Comparison of ENCODE assay signal across 25 cellular contexts in genomic region chr5:1961304-1961946, GRCh38.
DNase-seq lines count a peak whose midpoint lies in the region; ATAC-seq and TF ChIP-seq lines count a peak whose summit lies in the region.
"Had no signal": no experiment of that assay in that cellular context is flagged by ENCODE, and none has a peak within 500 bp of the region (broad histone marks: within the 10 kb centered on the region; RNA-seq: fewer than 3 reads in every experiment).

No MANE protein-coding gene starts in this region.

- H3K4me1 Mint-ChIP-seq in MCF 10A (ENCODE audit: insufficient read depth, unreplicated experiment), result peaks cover 19% of the 10 kb centered on the region
- H3K4me1 Mint-ChIP-seq: CD14-positive monocyte had no signal

- H3K36me3 ChIP-seq in mammary epithelial cell (ENCODE audit: insufficient read depth, low read length), result no peaks in the 10 kb centered on the region
- H3K36me3 ChIP-seq: Peyer's patch, SJSA1 had no signal

- H3K4me1 ChIP-seq in mammary epithelial cell (ENCODE audit: insufficient read depth, low read length), result peaks cover 30% of the 10 kb centered on the region
- H3K4me1 ChIP-seq: Peyer's patch, SJSA1 had no signal

- H3K4me3 Mint-ChIP-seq in MCF 10A (ENCODE audit: unreplicated experiment), result no peak overlapping the region
- H3K4me3 Mint-ChIP-seq: CD14-positive monocyte, H9, HFFc6 had no signal

- no peak overlapping the region for H3K27ac Mint-ChIP-seq in MCF 10A (ENCODE audit: low read depth, unreplicated experiment)
- H3K27ac Mint-ChIP-seq: CD14-positive monocyte, H9, HFFc6 had no signal

- H3K36me3 Mint-ChIP-seq in MCF 10A (ENCODE audit: insufficient read depth, unreplicated experiment), result peaks cover 28% of the 10 kb centered on the region
- H3K36me3 Mint-ChIP-seq: CD14-positive monocyte had no signal

- POLR2A ChIA-PET in MCF 10A (lab: Yijun Ruan, JAX), result interaction anchor here (0.8 to 1.0 kb wide), 2 partner anchors 13 kb away, joined by 3 read pairs; no protein-coding TSS in a partner anchor

- dilution Hi-C loops in mammary epithelial cell (cut with HindIII; ENCODE audit: low sequenced_read_pairs), result loop anchor here (25.0 kb wide), 1 partner anchor 1351 kb away; no protein-coding TSS in a partner anchor

- no peak overlapping the region for H3K9ac ChIP-seq in mammary epithelial cell (ENCODE audit: insufficient read depth, low read length)

- H3K27ac ChIP-seq in mammary epithelial cell (ENCODE audit: insufficient read depth, low read depth, low read length) (peak overlapping the region; percentile 100), caudate nucleus (ENCODE audit: low read depth, low read length) (no peak overlapping the region)
- H3K27ac ChIP-seq: 22Rv1, Peyer's patch, SJSA1 had no signal

- WGBS in mammary epithelial cell (ENCODE audit: low coverage, missing lambda C conversion rate), result 93% methylated on average over 8 of the region's 14 CpGs

- BruUV-seq in mammary epithelial cell (replicated peaks; lab: Mats Ljungman, UMichigan), result no TSS peak
- no TSS peak for BruUV-seq in MCF 10A (replicated peaks; lab: Mats Ljungman, UMichigan)

- peaks cover 4% of the 10 kb centered on the region for H3K9me3 ChIP-seq in mammary epithelial cell (replicated peaks; ENCODE audit: insufficient read depth, low read length)
- H3K9me3 ChIP-seq: Peyer's patch, SJSA1 had no signal

- H2AFZ ChIP-seq in mammary epithelial cell (ENCODE audit: low read depth, low read length), result no peak overlapping the region

- TF ChIP-seq CTCF in mammary epithelial cell (conservative IDR thresholded peaks at IDR 0.05 in 1 of 2, IDR thresholded peaks at IDR 0.05 in 1 of 2; ENCODE audit: extremely low read depth in 1 of 2, insufficient read depth in 1 of 2, low read depth in 1 of 2, low read length in 2 of 2) (no peak), MCF 10A (IDR thresholded peaks at IDR 0.05; ENCODE audit: unreplicated experiment) (no peak)

- H3K4me3 ChIP-seq in mammary epithelial cell (replicated peaks in 1 of 3; ENCODE audit: insufficient read depth in 1 of 3, low read depth in 2 of 3, low read length in 3 of 3), result no peak overlapping the region
- H3K4me3 ChIP-seq: Peyer's patch, SJSA1 had no signal

- H4K20me1 ChIP-seq in mammary epithelial cell (ENCODE audit: insufficient read depth, low read length), result no peaks in the 10 kb centered on the region

- H3K79me2 ChIP-seq in mammary epithelial cell (ENCODE audit: insufficient read depth, low read length), result no peaks in the 10 kb centered on the region

- in situ Hi-C loops in mammary epithelial cell (cut with MboI; ENCODE audit: low sequenced_read_pairs in 2 of 2), result no loop called here

- intact Hi-C loops in mammary epithelial cell (cut with micrococcal nuclease), result no loop called here
- intact Hi-C loops in MCF 10A (cut with micrococcal nuclease), result no loop called here
- intact Hi-C loops in head of caudate nucleus (cut with DNase I), result no loop called here

- no peak for ATAC-seq in HG03045 (IDR thresholded peaks at IDR 0.05; ENCODE audit: unreplicated experiment)
- ATAC-seq: Right ventricle myocardium inferior had no signal

- peaks cover 9% of the 10 kb centered on the region for H3K9me3 Mint-ChIP-seq in MCF 10A (ENCODE audit: unreplicated experiment)
- H3K9me3 Mint-ChIP-seq: H9 had no signal

- H3K27me3 Mint-ChIP-seq in MCF 10A (ENCODE audit: insufficient read depth, unreplicated experiment), result no peaks in the 10 kb centered on the region

- DNase-seq in mammary epithelial cell (no peak), MCF 10A (ENCODE audit: unreplicated experiment) (no peak), ecto neural progenitor cell (ENCODE audit: low spot score) (peak; percentile 36), mesenteric fat pad (ENCODE audit: low spot score) (peak; percentile 82), head of caudate nucleus (no peak), caudate nucleus (lab: John Stamatoyannopoulos, UW) (no peak), UCSD-AML1 (lab: John Stamatoyannopoulos, UW; ENCODE audit: unreplicated experiment) (no peak)
- DNase-seq: AML-193, DMS53, EL, GF-D8, H9, HFFc6, KG1, NCI-H1105, NCI-H146, NCI-H2029 treated with DMSO at 0.1 percent for 48 hours, NCI-H524 treated with DMSO at 0.1 percent for 48 hours, NCI-H82, Peyer's patch had no signal

- CTCF ChIA-PET in mammary epithelial cell (lab: Charles Lee; ENCODE audit: low non-redundant PET) (no interaction called here), MCF 10A (lab: Yijun Ruan, JAX) (interaction anchor here (0.7 to 1.3 kb wide), 2 partner anchors 12 to 726 kb away, joined by 3 read pairs; no protein-coding TSS in a partner anchor)

- no peak overlapping the region for H3K4me2 ChIP-seq in mammary epithelial cell (ENCODE audit: insufficient read depth, low read depth, low read length)

- no peaks in the 10 kb centered on the region for H3K27me3 ChIP-seq in mammary epithelial cell (ENCODE audit: insufficient read depth, low read length)
- H3K27me3 ChIP-seq: Peyer's patch, SJSA1 had no signal

Comparison
In these comparisons a context has a peak if more than half of its experiments do, and no peak if none do; other contexts are left out.
1. DNase-seq: peak in ecto neural progenitor cell (single experiment) and mesenteric fat pad (single experiment); none in mammary epithelial cell (single experiment), MCF 10A (single experiment), head of caudate nucleus (0 of 42), caudate nucleus (0 of 61) and UCSD-AML1 (single experiment).